ENCODE assay signal across 8 cellular contexts in the genomic region with DNA sequence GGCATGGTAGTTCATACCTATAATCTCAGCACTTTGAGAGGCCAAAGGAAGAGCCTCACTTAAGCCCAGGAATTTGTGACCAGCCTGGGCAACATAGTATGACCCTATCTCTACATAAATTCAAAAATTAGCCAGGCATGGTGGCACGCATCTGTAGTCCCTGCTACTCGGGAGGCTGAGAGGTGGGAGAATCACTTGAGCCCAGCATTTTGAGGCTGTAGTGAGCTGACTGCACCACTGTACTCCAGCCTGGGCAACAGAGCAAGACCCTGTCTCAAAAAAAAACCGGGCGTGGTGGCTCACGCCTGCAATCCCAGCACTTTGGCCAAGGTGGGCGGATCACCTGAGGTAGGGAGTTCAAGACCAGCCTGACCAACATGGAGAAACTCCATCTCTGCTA.
"Had no signal": no experiment of that assay in that cellular context is flagged by ENCODE, and none has a peak within 500 bp of the region (broad histone marks: within the 10 kb centered on the region; RNA-seq: fewer than 3 reads in every experiment).

No MANE protein-coding gene starts in this region.

- H3K9me3 Mint-ChIP-seq: HFFc6 had no signal

- H3K4me3 ChIP-seq: K562 had no signal

- FAIRE-seq: H1, H54, K562 had no signal

- H3K27ac Mint-ChIP-seq: HFFc6 had no signal

- H3K27ac ChIP-seq: HL-60 had no signal

- H3K4me3 Mint-ChIP-seq: H9, HFFc6 had no signal

- ATAC-seq: K562 had no signal

- DNase-seq: H9, HCEC 1CT, HFFc6, IMR-90 had no signal
